ENCODE assay signal across 8 cellular contexts in genomic region chr9:96655198-96655851, GRCh38. TPM values are rescaled to one million over a fixed set of nuclear protein-coding genes. Genes with fewer than 3 reads are reported as not detected.
DNase-seq lines count a peak whose midpoint lies in the region; ATAC-seq and TF ChIP-seq lines count a peak whose summit lies in the region.

PRXL2C (minus strand) TSS chr9:96655317; CDS start chr9:96655281, 36 bp downstream.

- WGBS in IMR-90 (ENCODE audit: extremely low coverage in 2 of 2, insufficient read length in 1 of 2), 2 experiments, result 0% methylated on average over 14 of the region's 57 CpGs; no CpG with 5 or more reads in 1 of the 2 experiments

- peak within 1 kb of the TSS; percentile 43; the same call in 1 of the 2 replicates for H4K91ac ChIP-seq in IMR-90 (ENCODE audit: insufficient read depth, low read depth, low read length)

- H4K5ac ChIP-seq in IMR-90 (ENCODE audit: low read depth, low read length), result 0 out of 2 replicates have a peak within 1 kb of the TSS, but pooled peaks have one; percentile 2

- H3K18ac ChIP-seq in IMR-90 (ENCODE audit: low read depth, low read length), result peak within 1 kb of the TSS; percentile 1; the same call in 1 of the 2 replicates

- peaks cover 22% of the 10 kb centered on the region for H3K4me1 Mint-ChIP-seq in CD8-positive, alpha-beta T cell (ENCODE audit: low read depth)
- peaks cover 25% of the 10 kb centered on the region for H3K4me1 Mint-ChIP-seq in T-helper 17 cell

- peak within 1 kb of the TSS; percentile 71 for H3K4me3 ChIP-seq in CD8-positive, alpha-beta T cell (ENCODE audit: low read depth, low read length)
- peak within 1 kb of the TSS; percentile 61 for H3K4me3 ChIP-seq in IMR-90 (ENCODE audit: insufficient read depth, low read depth, low read length)
- peak within 1 kb of the TSS; percentile 73 for H3K4me3 ChIP-seq in left ventricle myocardium inferior

- H3K36me3 Mint-ChIP-seq in CD8-positive, alpha-beta T cell, result peaks cover 9% of the 10 kb centered on the region
- no peaks in the 10 kb centered on the region for H3K36me3 Mint-ChIP-seq in T-helper 17 cell (ENCODE audit: low read depth)

- H4K8ac ChIP-seq in IMR-90 (ENCODE audit: low read depth in 2 of 2, low read length in 2 of 2), result peak within 1 kb of the TSS; percentile 39 to 90

- dilution Hi-C loops in IMR-90 (cut with HindIII; ENCODE audit: low sequenced_read_pairs, unreplicated experiment), result no loop called here

- H3K4me2 ChIP-seq in IMR-90 (ENCODE audit: low read depth, low read length), result peak within 1 kb of the TSS; percentile 87

- no peak; the same call in 1 of the 2 replicates for TF ChIP-seq POLR2A in IMR-90 (IDR thresholded peaks at IDR 0.05; ENCODE audit: low read depth, low read length)

- H2BK5ac ChIP-seq in IMR-90 (ENCODE audit: low read depth, low read length, poor library complexity, severe bottlenecking), result peak within 1 kb of the TSS; percentile 69

- peak within 1 kb of the TSS; percentile 64 for H3K9ac ChIP-seq in IMR-90 (ENCODE audit: low read depth, low read length)

- POLR2A ChIA-PET in CD8-positive, alpha-beta T cell (lab: Charles Lee), result interaction anchor here (0.5 to 1.5 kb wide), 3 partner anchors 89 to 367 kb away, joined by 3 to 4 read pairs (median 3); no protein-coding TSS in a partner anchor
- POLR2A ChIA-PET in IMR-90 (lab: Charles Lee; ENCODE audit: unreplicated experiment), result interaction anchor here (1.0 kb wide), 1 partner anchor 236 kb away, joined by 5 read pairs; no protein-coding TSS in a partner anchor

- peaks cover 7% of the 10 kb centered on the region for H3K4me1 ChIP-seq in CD8-positive, alpha-beta T cell (ENCODE audit: insufficient read depth, low read length)
- no peaks in the 10 kb centered on the region for H3K4me1 ChIP-seq in IMR-90 (ENCODE audit: control insufficient read depth, insufficient read depth, low read length)
- peaks cover 48% of the 10 kb centered on the region for H3K4me1 ChIP-seq in left ventricle myocardium inferior

- H3K9me1 ChIP-seq in IMR-90 (ENCODE audit: insufficient read depth, low read length), result 0 out of 2 replicates have a peak, but pooled peaks cover 3% of the 10 kb centered on the region

- peak within 1 kb of the TSS; percentile 67 for H3K27ac ChIP-seq in CD8-positive, alpha-beta T cell (ENCODE audit: low read depth, low read length)
- H3K27ac ChIP-seq in IMR-90 (ENCODE audit: insufficient read depth, low read length) (peak within 1 kb of the TSS; percentile 45), left ventricle myocardium inferior (replicated peaks) (peak within 1 kb of the TSS; percentile 99)

- in situ Hi-C loops in IMR-90 (cut with MboI; ENCODE audit: low sequenced_read_pairs), result loop anchor here (10.0 kb wide), 1 partner anchor 241 kb away; the partner anchor contains the start of gene ZNF367

- no peaks in the 10 kb centered on the region for H3K9me3 Mint-ChIP-seq in CD8-positive, alpha-beta T cell

- no peak for TF ChIP-seq CTCF in CD8-positive, alpha-beta T cell (IDR thresholded peaks at IDR 0.05)
- TF ChIP-seq CTCF in IMR-90 (conservative IDR thresholded peaks at IDR 0.05; ENCODE audit: low read depth, low read length) (no peak), left ventricle myocardium inferior (IDR thresholded peaks at IDR 0.05; ENCODE audit: borderline replicate concordance) (no peak)

- peak within 1 kb of the TSS; percentile 76 for H2BK120ac ChIP-seq in IMR-90 (ENCODE audit: low read depth, low read length)

- H2BK15ac ChIP-seq in IMR-90 (ENCODE audit: low read depth, low read length), result peak within 1 kb of the TSS; percentile 20; the same call in 1 of the 3 replicates

- H3K56ac ChIP-seq in IMR-90 (ENCODE audit: extremely low read depth, insufficient read depth, low read length), result peak within 1 kb of the TSS; percentile 61; the same call in 1 of the 2 replicates

- peak within 1 kb of the TSS; percentile 92 for H3K23ac ChIP-seq in IMR-90 (ENCODE audit: low read depth, low read length)

- H3K4ac ChIP-seq in IMR-90 (ENCODE audit: low read depth, low read length), result peak within 1 kb of the TSS; percentile 95

- no peaks in the 10 kb centered on the region for H4K20me1 ChIP-seq in IMR-90 (ENCODE audit: insufficient read depth, low read length)

- no peak for TF ChIP-seq RAD21 in IMR-90 (IDR thresholded peaks at IDR 0.05; ENCODE audit: low read length)

- peak; percentile 67 to 85 (median 82) for DNase-seq in CD8-positive, alpha-beta T cell
- DNase-seq in IMR-90 (peak; percentile 52), T-helper 17 cell (peak; percentile 66 to 80 (median 79)), amniotic stem cell (lab: John Stamatoyannopoulos, UW) (peak; percentile 76), left ventricle myocardium inferior (peak; percentile 92), pulmonary artery endothelial cell (ENCODE audit: low read depth, low spot score) (peak; percentile 20), ureter (ENCODE audit: low spot score) (peak; percentile 86)

- H3K27ac Mint-ChIP-seq in CD8-positive, alpha-beta T cell, result peak within 1 kb of the TSS; percentile 98
- peak within 1 kb of the TSS; percentile 99 for H3K27ac Mint-ChIP-seq in T-helper 17 cell

- peak within 1 kb of the TSS; percentile 96 for H2AK9ac ChIP-seq in IMR-90 (replicated peaks; ENCODE audit: low read depth, low read length, poor library complexity)

- peak; percentile 66 for ATAC-seq in CD8-positive, alpha-beta T cell
- ATAC-seq in GM21360 (IDR thresholded peaks at IDR 0.05; ENCODE audit: unreplicated experiment), result peak; percentile 56
- peak; percentile 89 for ATAC-seq in IMR-90 (ENCODE audit: low read depth)
- peak; percentile 74 for ATAC-seq in T-helper 17 cell

- H3K9me3 ChIP-seq in CD8-positive, alpha-beta T cell (ENCODE audit: low read length), result no peaks in the 10 kb centered on the region
- H3K9me3 ChIP-seq in IMR-90 (ENCODE audit: control insufficient read depth, insufficient read depth, low read length), result no peaks in the 10 kb centered on the region
- H3K9me3 ChIP-seq in T-helper 17 cell (ENCODE audit: control insufficient read depth, low read length, poor library complexity, severe bottlenecking), result no peaks in the 10 kb centered on the region
- H3K9me3 ChIP-seq in left ventricle myocardium inferior (replicated peaks), result no peaks in the 10 kb centered on the region

- H3K27me3 Mint-ChIP-seq in CD8-positive, alpha-beta T cell (ENCODE audit: low read depth), result no peaks in the 10 kb centered on the region
- H3K27me3 Mint-ChIP-seq in T-helper 17 cell, result no peaks in the 10 kb centered on the region

- H3K27me3 ChIP-seq in CD8-positive, alpha-beta T cell (ENCODE audit: insufficient read depth, low read length), result no peaks in the 10 kb centered on the region
- H3K27me3 ChIP-seq in IMR-90 (ENCODE audit: control insufficient read depth, insufficient read depth, low read length) (no peaks in the 10 kb centered on the region; the same call in 1 of the 2 replicates), left ventricle myocardium inferior (ENCODE audit: low read depth) (no peaks in the 10 kb centered on the region)

- peak within 1 kb of the TSS; percentile 78; the same call in 1 of the 2 replicates for H2BK20ac ChIP-seq in IMR-90 (ENCODE audit: low read depth, low read length)

- H3K36me3 ChIP-seq in CD8-positive, alpha-beta T cell (ENCODE audit: insufficient read depth, low read length), result no peaks in the 10 kb centered on the region
- H3K36me3 ChIP-seq in IMR-90 (ENCODE audit: control insufficient read depth, insufficient read depth, low read length), result no peaks in the 10 kb centered on the region
- peaks cover 25% of the 10 kb centered on the region for H3K36me3 ChIP-seq in left ventricle myocardium inferior

- BruUV-seq in IMR-90 (replicated peaks; lab: Mats Ljungman, UMichigan), result no TSS peak

- peaks cover 0 to 17% of the 10 kb centered on the region in 2 experiments; a peak in 2 of 4 replicates for H3K79me1 ChIP-seq in IMR-90 (ENCODE audit: low read depth in 1 of 2, low read length in 2 of 2)

- intact Hi-C loops in CD8-positive, alpha-beta T cell (cut with DNase I, micrococcal nuclease), result loop anchor here (2.0 to 10.0 kb wide), 7 partner anchors 31 to 1141 kb away; partner anchors contain the start of genes ERCC6L2 (in 2 of the 2), ZNF510 (in 2 of the 2), PTCH1 (in 1 of the 2) and ZNF367 (in 1 of the 2)
- intact Hi-C loops in IMR-90 (cut with micrococcal nuclease), result loop anchor here (1.0 to 2.0 kb wide), 2 partner anchors 203 to 237 kb away; partner anchors contain the start of gene ZNF367
- intact Hi-C loops in left ventricle myocardium inferior (cut with micrococcal nuclease), result no loop called here

- H2AK5ac ChIP-seq in IMR-90 (ENCODE audit: low read depth, low read length), result peak within 1 kb of the TSS; percentile 11; the same call in 1 of the 2 replicates

- CTCF ChIA-PET in CD8-positive, alpha-beta T cell (lab: Charles Lee), result interaction anchor here (1.6 to 2.0 kb wide), 2 partner anchors 12 to 328 kb away, joined by 6 to 7 read pairs; no protein-coding TSS in a partner anchor
- CTCF ChIA-PET in IMR-90 (lab: Yijun Ruan, JAX), result no interaction called here

- H3K4me3 Mint-ChIP-seq in CD8-positive, alpha-beta T cell, result peak within 1 kb of the TSS; percentile 97
- H3K4me3 Mint-ChIP-seq in T-helper 17 cell, result peak within 1 kb of the TSS; percentile 97

- peak within 1 kb of the TSS; percentile 98 for H2AFZ ChIP-seq in IMR-90 (replicated peaks; ENCODE audit: low read length, poor library complexity)

- peak within 1 kb of the TSS; percentile 93 for H3K14ac ChIP-seq in IMR-90 (replicated peaks; ENCODE audit: low read depth, low read length)

TF ChIP-seq in IMR-90, 13 proteins besides CTCF, POLR2A, EP300 and RAD21:
- no peak for TF ChIP-seq RCOR1 (IDR thresholded peaks at IDR 0.05; ENCODE audit: insufficient replicate concordance, low read length)
- peak; percentile 53 for TF ChIP-seq BHLHE40 (IDR thresholded peaks at IDR 0.05; ENCODE audit: low read depth, low read length)

RNA-seq across cellular contexts. Expression of gene PRXL2C, which starts in this region (rescaled TPM):
- total RNA-seq in CD8-positive, alpha-beta T cell, result 10 to 100 TPM; 17.8 to 19.4 TPM
- 9.0 and 10.0 TPM in 2 replicates for total RNA-seq in IMR-90 (2012; rRNA removed)
- 2.7 and 2.9 TPM in 2 replicates for polyA plus RNA-seq in IMR-90 (2012; rRNA removed)
- 0.87 and 1.8 TPM in 2 replicates for polyA plus RNA-seq in IMR-90 (2012; cell fraction: cytosol; rRNA removed)
- polyA plus RNA-seq in IMR-90 (2012; cell fraction: nucleus; rRNA removed; ENCODE audit: low replicate concordance), result 0.75 and 1.3 TPM in 2 replicates
- 10 to 100 TPM; 21.1 to 25.8 TPM for total RNA-seq in T-helper 17 cell
- total RNA-seq in left ventricle myocardium inferior, result 26.8 TPM
- 22.9 and 25.1 TPM in 2 replicates for total RNA-seq in pulmonary artery endothelial cell
- total RNA-seq in ureter, result 14.0 TPM

Comparison
In these comparisons a context has a peak if more than half of its experiments do, and no peak if none do; other contexts are left out.
1. Peak in every context shown above with its lines: DNase-seq, ATAC-seq, H3K4me3 ChIP-seq and H3K27ac ChIP-seq.
2. DNase-seq: peak in every context shown above with its lines; median percentile 92 in left ventricle myocardium inferior; 86 in ureter; 82 in CD8-positive, alpha-beta T cell; 79 in T-helper 17 cell; 76 in amniotic stem cell; 52 in IMR-90; 20 in pulmonary artery endothelial cell.
3. H3K27ac ChIP-seq: peak in every context shown above with its lines; median percentile 99 in left ventricle myocardium inferior; 67 in CD8-positive, alpha-beta T cell; 45 in IMR-90.